In genomic region chr6:31836036-31836675, GRCh38 we compare ENCODE assay signal across 1 cellular context.
TF ChIP-seq lines count a peak whose summit lies in the region.

No MANE protein-coding gene starts in this region.

TF ChIP-seq in H1, 55 proteins besides CTCF, POLR2A, EP300 and RAD21:
- TF ChIP-seq CBX8 (IDR thresholded peaks at IDR 0.05; ENCODE audit: borderline replicate concordance, low read depth, low read length) = no peak
- 0 out of 4 replicates have a peak, but pooled peaks of 1 of the 2 experiments have one; percentile 22 for TF ChIP-seq SIN3A (conservative IDR thresholded peaks at IDR 0.05 in 1 of 2, IDR thresholded peaks at IDR 0.05 in 1 of 2; ENCODE audit: low read depth in 1 of 2, low read length in 2 of 2)
- TF ChIP-seq KDM5A (IDR thresholded peaks at IDR 0.05; ENCODE audit: low read length) = no peak
- no peak for TF ChIP-seq ATF2 (IDR thresholded peaks at IDR 0.05; ENCODE audit: low read length)
- no peak for TF ChIP-seq TAF7 (optimal IDR thresholded peaks at IDR 0.05; ENCODE audit: borderline replicate concordance, low read depth, low read length)
- TF ChIP-seq, protein P1, sequence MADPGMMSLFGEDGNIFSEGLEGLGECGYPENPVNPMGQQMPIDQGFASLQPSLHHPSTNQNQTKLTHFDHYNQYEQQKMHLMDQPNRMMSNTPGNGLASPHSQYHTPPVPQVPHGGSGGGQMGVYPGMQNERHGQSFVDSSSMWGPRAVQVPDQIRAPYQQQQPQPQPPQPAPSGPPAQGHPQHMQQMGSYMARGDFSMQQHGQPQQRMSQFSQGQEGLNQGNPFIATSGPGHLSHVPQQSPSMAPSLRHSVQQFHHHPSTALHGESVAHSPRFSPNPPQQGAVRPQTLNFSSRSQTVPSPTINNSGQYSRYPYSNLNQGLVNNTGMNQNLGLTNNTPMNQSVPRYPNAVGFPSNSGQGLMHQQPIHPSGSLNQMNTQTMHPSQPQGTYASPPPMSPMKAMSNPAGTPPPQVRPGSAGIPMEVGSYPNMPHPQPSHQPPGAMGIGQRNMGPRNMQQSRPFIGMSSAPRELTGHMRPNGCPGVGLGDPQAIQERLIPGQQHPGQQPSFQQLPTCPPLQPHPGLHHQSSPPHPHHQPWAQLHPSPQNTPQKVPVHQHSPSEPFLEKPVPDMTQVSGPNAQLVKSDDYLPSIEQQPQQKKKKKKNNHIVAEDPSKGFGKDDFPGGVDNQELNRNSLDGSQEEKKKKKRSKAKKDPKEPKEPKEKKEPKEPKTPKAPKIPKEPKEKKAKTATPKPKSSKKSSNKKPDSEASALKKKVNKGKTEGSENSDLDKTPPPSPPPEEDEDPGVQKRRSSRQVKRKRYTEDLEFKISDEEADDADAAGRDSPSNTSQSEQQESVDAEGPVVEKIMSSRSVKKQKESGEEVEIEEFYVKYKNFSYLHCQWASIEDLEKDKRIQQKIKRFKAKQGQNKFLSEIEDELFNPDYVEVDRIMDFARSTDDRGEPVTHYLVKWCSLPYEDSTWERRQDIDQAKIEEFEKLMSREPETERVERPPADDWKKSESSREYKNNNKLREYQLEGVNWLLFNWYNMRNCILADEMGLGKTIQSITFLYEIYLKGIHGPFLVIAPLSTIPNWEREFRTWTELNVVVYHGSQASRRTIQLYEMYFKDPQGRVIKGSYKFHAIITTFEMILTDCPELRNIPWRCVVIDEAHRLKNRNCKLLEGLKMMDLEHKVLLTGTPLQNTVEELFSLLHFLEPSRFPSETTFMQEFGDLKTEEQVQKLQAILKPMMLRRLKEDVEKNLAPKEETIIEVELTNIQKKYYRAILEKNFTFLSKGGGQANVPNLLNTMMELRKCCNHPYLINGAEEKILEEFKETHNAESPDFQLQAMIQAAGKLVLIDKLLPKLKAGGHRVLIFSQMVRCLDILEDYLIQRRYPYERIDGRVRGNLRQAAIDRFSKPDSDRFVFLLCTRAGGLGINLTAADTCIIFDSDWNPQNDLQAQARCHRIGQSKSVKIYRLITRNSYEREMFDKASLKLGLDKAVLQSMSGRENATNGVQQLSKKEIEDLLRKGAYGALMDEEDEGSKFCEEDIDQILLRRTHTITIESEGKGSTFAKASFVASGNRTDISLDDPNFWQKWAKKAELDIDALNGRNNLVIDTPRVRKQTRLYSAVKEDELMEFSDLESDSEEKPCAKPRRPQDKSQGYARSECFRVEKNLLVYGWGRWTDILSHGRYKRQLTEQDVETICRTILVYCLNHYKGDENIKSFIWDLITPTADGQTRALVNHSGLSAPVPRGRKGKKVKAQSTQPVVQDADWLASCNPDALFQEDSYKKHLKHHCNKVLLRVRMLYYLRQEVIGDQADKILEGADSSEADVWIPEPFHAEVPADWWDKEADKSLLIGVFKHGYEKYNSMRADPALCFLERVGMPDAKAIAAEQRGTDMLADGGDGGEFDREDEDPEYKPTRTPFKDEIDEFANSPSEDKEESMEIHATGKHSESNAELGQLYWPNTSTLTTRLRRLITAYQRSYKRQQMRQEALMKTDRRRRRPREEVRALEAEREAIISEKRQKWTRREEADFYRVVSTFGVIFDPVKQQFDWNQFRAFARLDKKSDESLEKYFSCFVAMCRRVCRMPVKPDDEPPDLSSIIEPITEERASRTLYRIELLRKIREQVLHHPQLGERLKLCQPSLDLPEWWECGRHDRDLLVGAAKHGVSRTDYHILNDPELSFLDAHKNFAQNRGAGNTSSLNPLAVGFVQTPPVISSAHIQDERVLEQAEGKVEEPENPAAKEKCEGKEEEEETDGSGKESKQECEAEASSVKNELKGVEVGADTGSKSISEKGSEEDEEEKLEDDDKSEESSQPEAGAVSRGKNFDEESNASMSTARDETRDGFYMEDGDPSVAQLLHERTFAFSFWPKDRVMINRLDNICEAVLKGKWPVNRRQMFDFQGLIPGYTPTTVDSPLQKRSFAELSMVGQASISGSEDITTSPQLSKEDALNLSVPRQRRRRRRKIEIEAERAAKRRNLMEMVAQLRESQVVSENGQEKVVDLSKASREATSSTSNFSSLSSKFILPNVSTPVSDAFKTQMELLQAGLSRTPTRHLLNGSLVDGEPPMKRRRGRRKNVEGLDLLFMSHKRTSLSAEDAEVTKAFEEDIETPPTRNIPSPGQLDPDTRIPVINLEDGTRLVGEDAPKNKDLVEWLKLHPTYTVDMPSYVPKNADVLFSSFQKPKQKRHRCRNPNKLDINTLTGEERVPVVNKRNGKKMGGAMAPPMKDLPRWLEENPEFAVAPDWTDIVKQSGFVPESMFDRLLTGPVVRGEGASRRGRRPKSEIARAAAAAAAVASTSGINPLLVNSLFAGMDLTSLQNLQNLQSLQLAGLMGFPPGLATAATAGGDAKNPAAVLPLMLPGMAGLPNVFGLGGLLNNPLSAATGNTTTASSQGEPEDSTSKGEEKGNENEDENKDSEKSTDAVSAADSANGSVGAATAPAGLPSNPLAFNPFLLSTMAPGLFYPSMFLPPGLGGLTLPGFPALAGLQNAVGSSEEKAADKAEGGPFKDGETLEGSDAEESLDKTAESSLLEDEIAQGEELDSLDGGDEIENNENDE (IDR thresholded peaks at IDR 0.05; ENCODE audit: insufficient replicate concordance, low read length) = no peak
- TF ChIP-seq HDAC2 (IDR thresholded peaks at IDR 0.05; ENCODE audit: borderline replicate concordance in 1 of 2, low read depth in 2 of 2, low read length in 2 of 2) = no peak
